Comparison of ENCODE assay signal across 11 cellular contexts in genomic region chr1:32182060-32182459, GRCh38. TPM values are rescaled to one million over a fixed set of nuclear protein-coding genes. Genes with fewer than 3 reads are reported as not detected.
DNase-seq lines count a peak whose midpoint lies in the region; ATAC-seq and TF ChIP-seq lines count a peak whose summit lies in the region.
"Had no signal": no experiment of that assay in that cellular context is flagged by ENCODE, and none has a peak within 500 bp of the region (broad histone marks: within the 10 kb centered on the region; RNA-seq: fewer than 3 reads in every experiment).

No MANE protein-coding gene starts in this region.

- TF ChIP-seq EP300 in transverse colon (IDR thresholded peaks at IDR 0.05; ENCODE audit: low read depth), result no peak

- no peak for ATAC-seq in GM18520 (IDR thresholded peaks at IDR 0.05; ENCODE audit: unreplicated experiment)

- H3K4me3 Mint-ChIP-seq in activated CD4-positive, alpha-beta T cell treated with anti-CD3 and anti-CD28 coated beads, Interleukin-2, amount 10 ng/mL, durations not matched to agents 7 days and 5 days, result peak overlapping the region; percentile 48
- H3K4me3 Mint-ChIP-seq in dendritic cell treated with granulocyte-macrophage colony-stimulating factor and Interleukin-4, amounts not matched to agents 40 ng/mL and 50 ng/mL, for 4 days, result peak overlapping the region; percentile 22

- in situ Hi-C loops in transverse colon (cut with MboI; ENCODE audit: low pct_ligation_motif_present in 1 of 4, low pct_unique_long_range_greater_than_20kb in 1 of 4, low sequenced_read_pairs in 3 of 4), result no loop called here

- H3K4me1 Mint-ChIP-seq in activated CD4-positive, alpha-beta T cell treated with anti-CD3 and anti-CD28 coated beads, Interleukin-2, amount 10 ng/mL, durations not matched to agents 7 days and 5 days, result peaks cover 61% of the 10 kb centered on the region
- H3K4me1 Mint-ChIP-seq in dendritic cell treated with granulocyte-macrophage colony-stimulating factor and Interleukin-4, amounts not matched to agents 40 ng/mL and 50 ng/mL, for 4 days (ENCODE audit: low read depth), result peaks cover 63% of the 10 kb centered on the region

- H3K27ac ChIP-seq in transverse colon, result no peak overlapping the region

- peaks cover 28% of the 10 kb centered on the region for H3K4me1 ChIP-seq in skeletal muscle satellite cell (ENCODE audit: control insufficient read depth, insufficient read depth, low read length)
- peaks cover 12 to 53% (median 39%) of the 10 kb centered on the region in 4 donors for H3K4me1 ChIP-seq in transverse colon

- no peaks in the 10 kb centered on the region for H3K9me3 Mint-ChIP-seq in activated CD4-positive, alpha-beta T cell treated with anti-CD3 and anti-CD28 coated beads, Interleukin-2, amount 10 ng/mL, durations not matched to agents 7 days and 5 days
- no peaks in the 10 kb centered on the region for H3K9me3 Mint-ChIP-seq in dendritic cell treated with granulocyte-macrophage colony-stimulating factor and Interleukin-4, amounts not matched to agents 40 ng/mL and 50 ng/mL, for 4 days

- peaks cover 54% of the 10 kb centered on the region for H3K36me3 Mint-ChIP-seq in activated CD4-positive, alpha-beta T cell treated with anti-CD3 and anti-CD28 coated beads, Interleukin-2, amount 10 ng/mL, durations not matched to agents 7 days and 5 days (ENCODE audit: low read depth)
- peaks cover 76% of the 10 kb centered on the region for H3K36me3 Mint-ChIP-seq in dendritic cell treated with granulocyte-macrophage colony-stimulating factor and Interleukin-4, amounts not matched to agents 40 ng/mL and 50 ng/mL, for 4 days (ENCODE audit: low read depth)

- no peak for TF ChIP-seq CTCF in transverse colon (IDR thresholded peaks at IDR 0.05)

- WGBS in transverse colon (ENCODE audit: low coverage in 1 of 2), 2 donors, result 70 to 89% methylated on average over 2 to 6 of the region's 6 CpGs

- intact Hi-C loops in dendritic cell treated with granulocyte-macrophage colony-stimulating factor and Interleukin-4, amounts not matched to agents 40 ng/mL and 50 ng/mL, for 4 days (cut with micrococcal nuclease), result no loop called here
- intact Hi-C loops in transverse colon (cut with DNase I; ENCODE audit: low total_unique reads), result no loop called here

- H3K36me3 ChIP-seq in skeletal muscle satellite cell (ENCODE audit: insufficient read depth, low read length) (peaks cover 38% of the 10 kb centered on the region), transverse colon (peaks cover 0 to 21% (median 10%) of the 10 kb centered on the region in 4 donors)
- H3K36me3 ChIP-seq: uterus had no signal

- CTCF ChIA-PET in activated CD4-positive, alpha-beta T cell treated with anti-CD3 and anti-CD28 coated beads, Interleukin-2, amount 10 ng/mL, durations not matched to agents 7 days and 5 days (lab: Charles Lee), result interaction anchor here (0.5 to 0.8 kb wide), 4 partner anchors 58 to 820 kb away, joined by 3 read pairs; partner anchors contain the start of gene MARCKSL1

- no peak for TF ChIP-seq POLR2A in transverse colon (IDR thresholded peaks at IDR 0.05)

- H3K27me3 ChIP-seq in skeletal muscle satellite cell (ENCODE audit: control insufficient read depth, insufficient read depth, low read length), result no peaks in the 10 kb centered on the region
- no peaks in the 10 kb centered on the region for H3K27me3 ChIP-seq in transverse colon
- H3K27me3 ChIP-seq: uterus had no signal

- H3K27me3 Mint-ChIP-seq in activated CD4-positive, alpha-beta T cell treated with anti-CD3 and anti-CD28 coated beads, Interleukin-2, amount 10 ng/mL, durations not matched to agents 7 days and 5 days, result no peaks in the 10 kb centered on the region
- H3K27me3 Mint-ChIP-seq in dendritic cell treated with granulocyte-macrophage colony-stimulating factor and Interleukin-4, amounts not matched to agents 40 ng/mL and 50 ng/mL, for 4 days, result no peaks in the 10 kb centered on the region

- H3K9ac ChIP-seq in skeletal muscle satellite cell (ENCODE audit: low read depth, low read length), result peak overlapping the region; percentile 96

- H3K9me3 ChIP-seq in skeletal muscle satellite cell (replicated peaks; ENCODE audit: low read length) (no peaks in the 10 kb centered on the region), transverse colon (no peaks in the 10 kb centered on the region)
- H3K9me3 ChIP-seq: uterus had no signal

- peak overlapping the region; percentile 76 for H3K4me3 ChIP-seq in skeletal muscle satellite cell (ENCODE audit: low read length)
- peak overlapping the region in 1 of 4 donors; percentile 82 for H3K4me3 ChIP-seq in transverse colon
- H3K4me3 ChIP-seq: uterus had no signal

- H3K27ac Mint-ChIP-seq in activated CD4-positive, alpha-beta T cell treated with anti-CD3 and anti-CD28 coated beads, Interleukin-2, amount 10 ng/mL, durations not matched to agents 7 days and 5 days, result no peak overlapping the region
- peak overlapping the region; percentile 14 for H3K27ac Mint-ChIP-seq in dendritic cell treated with granulocyte-macrophage colony-stimulating factor and Interleukin-4, amounts not matched to agents 40 ng/mL and 50 ng/mL, for 4 days

- POLR2A ChIA-PET in activated CD4-positive, alpha-beta T cell treated with anti-CD3 and anti-CD28 coated beads, Interleukin-2, amount 10 ng/mL, durations not matched to agents 7 days and 5 days (lab: Charles Lee), result interaction anchor here (0.7 kb wide), 2 partner anchors 13 to 61 kb away, joined by 5 to 9 read pairs; no protein-coding TSS in a partner anchor

- no peak for DNase-seq in activated CD4-positive, alpha-beta T cell treated with anti-CD3 and anti-CD28 coated beads, Interleukin-2, amount 10 ng/mL, durations not matched to agents 7 days and 5 days
- no peak for DNase-seq in activated CD4-positive, alpha-beta T cell treated with anti-CD3 and anti-CD28 coated beads for 4 hours
- DNase-seq in RKO (ENCODE audit: low spot score), result peak; percentile 64
- no peak for DNase-seq in transverse colon
- no peak for DNase-seq in DMS 273 treated with DMSO at 0.1 percent for 48 hours (lab: John Stamatoyannopoulos, UW)
- DNase-seq: NCI-H2171 treated with DMSO at 0.1 percent for 48 hours, SHP77 treated with DMSO at 0.1 percent for 48 hours, uterus had no signal

- peak overlapping the region; percentile 88 for H3K4me2 ChIP-seq in skeletal muscle satellite cell (ENCODE audit: low read length)

RNA-seq across cellular contexts. Expression of gene TXLNA, which starts 2.6 kb away (rescaled TPM):
- 10 to 100 TPM; 64.1 to 65.8 TPM for total RNA-seq in activated CD4-positive, alpha-beta T cell treated with anti-CD3 and anti-CD28 coated beads, Interleukin-2, amount 10 ng/mL, durations not matched to agents 7 days and 5 days
- 69.0 and 79.9 TPM in 2 replicates for total RNA-seq in skeletal muscle satellite cell (2012; rRNA removed)
- 10 to 100 TPM; 16.5 to 37.3 (median 25.7) TPM for total RNA-seq in transverse colon

RNA-seq across cellular contexts. Expression of gene CCDC28B, which starts 18.3 kb away (rescaled TPM):
- 10 to 100 TPM; 33.4 to 36.6 TPM for total RNA-seq in activated CD4-positive, alpha-beta T cell treated with anti-CD3 and anti-CD28 coated beads, Interleukin-2, amount 10 ng/mL, durations not matched to agents 7 days and 5 days
- total RNA-seq in skeletal muscle satellite cell (2012; rRNA removed), result 4.4 and 7.6 TPM in 2 replicates
- total RNA-seq in transverse colon, result 1 to 10 TPM in 3 of 4 donors, not detected in 1; 1.2 to 4.0 (median 2.7) TPM

RNA-seq across cellular contexts. Expression of gene IQCC, which starts 23.4 kb away (rescaled TPM):
- total RNA-seq in activated CD4-positive, alpha-beta T cell treated with anti-CD3 and anti-CD28 coated beads, Interleukin-2, amount 10 ng/mL, durations not matched to agents 7 days and 5 days, result 1 to 10 TPM; 4.8 to 5.0 TPM
- 0.76 and 2.2 TPM in 2 replicates for total RNA-seq in skeletal muscle satellite cell (2012; rRNA removed)
- 1 to 10 TPM in 2 of 4 donors, under 1 TPM in 1, not detected in 1; 1.00 to 2.0 (median 1.9) TPM for total RNA-seq in transverse colon

RNA-seq across cellular contexts. Expression of gene DCDC2B, which starts 26.8 kb away (rescaled TPM):
- total RNA-seq in activated CD4-positive, alpha-beta T cell treated with anti-CD3 and anti-CD28 coated beads, Interleukin-2, amount 10 ng/mL, durations not matched to agents 7 days and 5 days, result under 1 TPM; 0.10 TPM
- total RNA-seq in skeletal muscle satellite cell (2012; rRNA removed), result not detected in 2 replicates
- total RNA-seq in transverse colon, result not detected

RNA-seq across cellular contexts. Expression of gene TMEM234, which starts 40.1 kb away (rescaled TPM):
- total RNA-seq in activated CD4-positive, alpha-beta T cell treated with anti-CD3 and anti-CD28 coated beads, Interleukin-2, amount 10 ng/mL, durations not matched to agents 7 days and 5 days, result 10 to 100 TPM; 13.2 to 15.0 TPM
- total RNA-seq in skeletal muscle satellite cell (2012; rRNA removed), result 12.7 and 18.1 TPM in 2 replicates
- 100 to 1,000 TPM in 1 of 4 donors, 10 to 100 TPM in 3; 16.5 to 166 (median 22.7) TPM for total RNA-seq in transverse colon

Comparison
In these comparisons a context has a peak if more than half of its experiments do, and no peak if none do; other contexts are left out.
1. RNA of gene CCDC28B, which starts 18.3 kb away (total RNA-seq): 33.4 to 36.6 TPM in activated CD4-positive, alpha-beta T cell treated with anti-CD3 and anti-CD28 coated beads, Interleukin-2, amount 10 ng/mL, durations not matched to agents 7 days and 5 days; 1.2 to 4.0 TPM in transverse colon; every median in the first group is over 4 times any median in the second.